ENCODE assay signal across 28 cellular contexts in genomic region chr3:62553811-62554210, GRCh38.
"Had no signal": no experiment of that assay in that cellular context is flagged by ENCODE, and none has a peak within 500 bp of the region (broad histone marks: within the 10 kb centered on the region; RNA-seq: fewer than 3 reads in every experiment).

No MANE protein-coding gene starts in this region.

- H3K4me3 ChIP-seq: cardiac muscle cell, K562, MG63, Peyer's patch had no signal

- H3K27me3 ChIP-seq: cardiac muscle cell, MG63, Peyer's patch had no signal

- FAIRE-seq: K562 had no signal

- DNase-seq: activated CD4-positive, alpha-beta memory T cell treated with anti-CD3 and anti-CD28 coated beads, Interleukin-2, amount 10 ng/mL, durations not matched to agents 7 days and 5 days; activated CD4-positive, alpha-beta T cell treated with anti-CD3 and anti-CD28 coated beads for 1 hour; activated CD4-positive, alpha-beta T cell treated with anti-CD3 and anti-CD28 coated beads for 48 hours; activated CD4-positive, CD25-positive, alpha-beta regulatory T cell; activated gamma-delta T cell; activated naive CD4-positive, alpha-beta T cell treated with anti-CD3 and anti-CD28 coated beads, Interleukin-2, amount 10 ng/mL, durations not matched to agents 7 days and 5 days; activated naive CD8-positive, alpha-beta T cell treated with anti-CD3 and anti-CD28 coated beads, Interleukin-2, amount 50 U/mL, for 24 hours; activated T-cell treated with anti-CD3 and anti-CD28 coated beads, Interleukin-2, amount 50 U/mL, for 1 hour; anterior cingulate cortex; MG63; MV-4-11; NCI-H1092; NCI-H1436 treated with DMSO at 0.1 percent for 48 hours; NCI-H1694 treated with DMSO at 0.1 percent for 48 hours; NCI-H2029; NCI-H345; NCI-H524 treated with DMSO at 0.1 percent for 48 hours; Peyer's patch; SIG-M5; T1000 had no signal

- H3K36me3 Mint-ChIP-seq: activated naive CD4-positive, alpha-beta T cell treated with anti-CD3 and anti-CD28 coated beads, Interleukin-2, amount 10 ng/mL, durations not matched to agents 7 days and 5 days; activated naive CD8-positive, alpha-beta T cell had no signal

- H3K9me3 ChIP-seq: MG63, Peyer's patch had no signal

- H3K4me1 Mint-ChIP-seq: activated CD4-positive, alpha-beta memory T cell treated with anti-CD3 and anti-CD28 coated beads, Interleukin-2, amount 10 ng/mL, durations not matched to agents 7 days and 5 days; activated naive CD4-positive, alpha-beta T cell treated with anti-CD3 and anti-CD28 coated beads, Interleukin-2, amount 10 ng/mL, durations not matched to agents 7 days and 5 days; activated naive CD8-positive, alpha-beta T cell treated with anti-CD3 and anti-CD28 coated beads, Interleukin-2, amount 50 U/mL, for 24 hours; central memory CD8-positive, alpha-beta T cell had no signal

- H3K4me1 ChIP-seq: Peyer's patch had no signal

- H3K27me3 Mint-ChIP-seq: activated CD4-positive, alpha-beta memory T cell treated with anti-CD3 and anti-CD28 coated beads, Interleukin-2, amount 10 ng/mL, durations not matched to agents 7 days and 5 days had no signal

- H3K27ac Mint-ChIP-seq: activated CD4-positive, alpha-beta memory T cell treated with anti-CD3 and anti-CD28 coated beads, Interleukin-2, amount 10 ng/mL, durations not matched to agents 7 days and 5 days; activated naive CD4-positive, alpha-beta T cell treated with anti-CD3 and anti-CD28 coated beads, Interleukin-2, amount 10 ng/mL, durations not matched to agents 7 days and 5 days; activated naive CD8-positive, alpha-beta T cell; activated naive CD8-positive, alpha-beta T cell treated with anti-CD3 and anti-CD28 coated beads, Interleukin-2, amount 50 U/mL, for 24 hours; activated T-helper 2 cell treated with anti-CD3 and anti-CD28 coated beads, Interferon-gamma antibody, Interleukin-2, Interleukin-4, amounts not matched to agents 10 μg/mL and 5 μg/mL and 100 μg/mL, durations not matched to agents 14 hours and 24 hours and 36 hours had no signal

- H3K27ac ChIP-seq: cardiac muscle cell, Peyer's patch, RWPE1, WERI-Rb-1 had no signal

- H3K9me3 Mint-ChIP-seq: activated CD4-positive, alpha-beta memory T cell treated with anti-CD3 and anti-CD28 coated beads, Interleukin-2, amount 10 ng/mL, durations not matched to agents 7 days and 5 days; activated naive CD4-positive, alpha-beta T cell treated with anti-CD3 and anti-CD28 coated beads, Interleukin-2, amount 10 ng/mL, durations not matched to agents 7 days and 5 days; activated T-helper 2 cell treated with anti-CD3 and anti-CD28 coated beads, Interferon-gamma antibody, Interleukin-2, Interleukin-4, amounts not matched to agents 10 μg/mL and 5 μg/mL and 100 μg/mL, durations not matched to agents 14 hours and 24 hours and 36 hours had no signal

- H3K36me3 ChIP-seq: MG63, Peyer's patch had no signal

- ATAC-seq: activated naive CD8-positive, alpha-beta T cell treated with anti-CD3 and anti-CD28 coated beads, Interleukin-2, amount 50 U/mL, for 24 hours; K562; Right ventricle myocardium inferior had no signal

- H3K4me3 Mint-ChIP-seq: activated CD4-positive, alpha-beta memory T cell treated with anti-CD3 and anti-CD28 coated beads, Interleukin-2, amount 10 ng/mL, durations not matched to agents 7 days and 5 days; activated naive CD4-positive, alpha-beta T cell treated with anti-CD3 and anti-CD28 coated beads, Interleukin-2, amount 10 ng/mL, durations not matched to agents 7 days and 5 days; activated naive CD8-positive, alpha-beta T cell; activated naive CD8-positive, alpha-beta T cell treated with anti-CD3 and anti-CD28 coated beads, Interleukin-2, amount 50 U/mL, for 24 hours; central memory CD8-positive, alpha-beta T cell had no signal
